In the genomic region with DNA sequence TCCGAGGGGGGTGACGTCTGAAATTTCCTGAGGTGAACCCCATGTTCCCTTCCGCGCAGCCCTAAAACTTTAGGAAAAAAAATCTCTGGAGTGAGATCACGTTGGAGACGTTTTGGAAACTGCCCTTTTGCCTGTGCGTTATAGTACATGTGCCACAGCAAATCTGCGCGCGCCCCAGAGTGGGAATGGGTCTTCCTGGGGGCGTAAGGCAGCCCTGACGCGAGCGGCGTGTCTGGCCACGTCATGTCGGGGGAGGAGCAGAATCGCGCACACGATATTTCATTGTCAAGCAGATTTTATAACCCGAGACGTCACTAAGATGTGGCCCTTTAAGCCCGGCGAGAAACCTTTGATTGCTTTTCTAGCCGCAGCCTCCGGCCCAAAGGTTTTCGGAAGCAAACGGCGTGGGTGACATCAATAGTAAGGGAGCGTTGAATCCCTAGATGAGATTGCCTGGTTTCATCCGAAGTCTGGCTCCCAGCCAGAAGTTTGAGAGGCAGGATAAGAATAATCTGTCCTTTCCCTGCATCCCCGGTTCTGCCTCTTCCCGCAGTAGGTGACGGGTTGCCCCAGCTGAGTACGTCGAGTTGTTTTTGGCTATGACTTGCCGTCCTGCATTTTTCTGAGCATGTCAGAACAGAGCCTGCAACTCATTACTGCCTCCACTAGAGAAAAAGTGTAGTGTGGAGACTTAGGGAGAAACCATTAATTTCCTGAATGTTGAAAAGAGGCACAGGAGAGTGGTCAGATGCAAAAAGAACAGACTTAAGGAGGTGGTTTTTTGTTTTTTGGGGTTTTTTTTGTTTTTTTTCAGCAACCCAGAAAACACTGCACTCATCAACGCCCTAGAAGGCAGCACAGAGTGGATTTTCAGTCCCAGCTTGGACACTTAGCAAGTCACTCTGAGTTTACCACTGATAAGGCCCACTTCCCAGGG, we compare ENCODE assay signal across 1 cellular context.
TF ChIP-seq lines count a peak whose summit lies in the region.

No MANE protein-coding gene starts in this region.

TF ChIP-seq in HEK293, 187 proteins besides CTCF, POLR2A, EP300 and RAD21 (continued from another document):
- TF ChIP-seq, protein P1, sequence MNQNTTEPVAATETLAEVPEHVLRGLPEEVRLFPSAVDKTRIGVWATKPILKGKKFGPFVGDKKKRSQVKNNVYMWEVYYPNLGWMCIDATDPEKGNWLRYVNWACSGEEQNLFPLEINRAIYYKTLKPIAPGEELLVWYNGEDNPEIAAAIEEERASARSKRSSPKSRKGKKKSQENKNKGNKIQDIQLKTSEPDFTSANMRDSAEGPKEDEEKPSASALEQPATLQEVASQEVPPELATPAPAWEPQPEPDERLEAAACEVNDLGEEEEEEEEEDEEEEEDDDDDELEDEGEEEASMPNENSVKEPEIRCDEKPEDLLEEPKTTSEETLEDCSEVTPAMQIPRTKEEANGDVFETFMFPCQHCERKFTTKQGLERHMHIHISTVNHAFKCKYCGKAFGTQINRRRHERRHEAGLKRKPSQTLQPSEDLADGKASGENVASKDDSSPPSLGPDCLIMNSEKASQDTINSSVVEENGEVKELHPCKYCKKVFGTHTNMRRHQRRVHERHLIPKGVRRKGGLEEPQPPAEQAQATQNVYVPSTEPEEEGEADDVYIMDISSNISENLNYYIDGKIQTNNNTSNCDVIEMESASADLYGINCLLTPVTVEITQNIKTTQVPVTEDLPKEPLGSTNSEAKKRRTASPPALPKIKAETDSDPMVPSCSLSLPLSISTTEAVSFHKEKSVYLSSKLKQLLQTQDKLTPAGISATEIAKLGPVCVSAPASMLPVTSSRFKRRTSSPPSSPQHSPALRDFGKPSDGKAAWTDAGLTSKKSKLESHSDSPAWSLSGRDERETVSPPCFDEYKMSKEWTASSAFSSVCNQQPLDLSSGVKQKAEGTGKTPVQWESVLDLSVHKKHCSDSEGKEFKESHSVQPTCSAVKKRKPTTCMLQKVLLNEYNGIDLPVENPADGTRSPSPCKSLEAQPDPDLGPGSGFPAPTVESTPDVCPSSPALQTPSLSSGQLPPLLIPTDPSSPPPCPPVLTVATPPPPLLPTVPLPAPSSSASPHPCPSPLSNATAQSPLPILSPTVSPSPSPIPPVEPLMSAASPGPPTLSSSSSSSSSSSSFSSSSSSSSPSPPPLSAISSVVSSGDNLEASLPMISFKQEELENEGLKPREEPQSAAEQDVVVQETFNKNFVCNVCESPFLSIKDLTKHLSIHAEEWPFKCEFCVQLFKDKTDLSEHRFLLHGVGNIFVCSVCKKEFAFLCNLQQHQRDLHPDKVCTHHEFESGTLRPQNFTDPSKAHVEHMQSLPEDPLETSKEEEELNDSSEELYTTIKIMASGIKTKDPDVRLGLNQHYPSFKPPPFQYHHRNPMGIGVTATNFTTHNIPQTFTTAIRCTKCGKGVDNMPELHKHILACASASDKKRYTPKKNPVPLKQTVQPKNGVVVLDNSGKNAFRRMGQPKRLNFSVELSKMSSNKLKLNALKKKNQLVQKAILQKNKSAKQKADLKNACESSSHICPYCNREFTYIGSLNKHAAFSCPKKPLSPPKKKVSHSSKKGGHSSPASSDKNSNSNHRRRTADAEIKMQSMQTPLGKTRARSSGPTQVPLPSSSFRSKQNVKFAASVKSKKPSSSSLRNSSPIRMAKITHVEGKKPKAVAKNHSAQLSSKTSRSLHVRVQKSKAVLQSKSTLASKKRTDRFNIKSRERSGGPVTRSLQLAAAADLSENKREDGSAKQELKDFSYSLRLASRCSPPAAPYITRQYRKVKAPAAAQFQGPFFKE (tag by site-specific recombination; IDR thresholded peaks at IDR 0.05; ENCODE audit: borderline replicate concordance): no peak
- TF ChIP-seq YY1 (tag by site-specific recombination; IDR thresholded peaks at IDR 0.05): no peak
- no peak for TF ChIP-seq WT1 (tag by site-specific recombination; IDR thresholded peaks at IDR 0.05)
- TF ChIP-seq, protein P2, sequence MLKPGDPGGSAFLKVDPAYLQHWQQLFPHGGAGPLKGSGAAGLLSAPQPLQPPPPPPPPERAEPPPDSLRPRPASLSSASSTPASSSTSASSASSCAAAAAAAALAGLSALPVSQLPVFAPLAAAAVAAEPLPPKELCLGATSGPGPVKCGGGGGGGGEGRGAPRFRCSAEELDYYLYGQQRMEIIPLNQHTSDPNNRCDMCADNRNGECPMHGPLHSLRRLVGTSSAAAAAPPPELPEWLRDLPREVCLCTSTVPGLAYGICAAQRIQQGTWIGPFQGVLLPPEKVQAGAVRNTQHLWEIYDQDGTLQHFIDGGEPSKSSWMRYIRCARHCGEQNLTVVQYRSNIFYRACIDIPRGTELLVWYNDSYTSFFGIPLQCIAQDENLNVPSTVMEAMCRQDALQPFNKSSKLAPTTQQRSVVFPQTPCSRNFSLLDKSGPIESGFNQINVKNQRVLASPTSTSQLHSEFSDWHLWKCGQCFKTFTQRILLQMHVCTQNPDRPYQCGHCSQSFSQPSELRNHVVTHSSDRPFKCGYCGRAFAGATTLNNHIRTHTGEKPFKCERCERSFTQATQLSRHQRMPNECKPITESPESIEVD (tag by site-specific recombination; IDR thresholded peaks at IDR 0.05): no peak
- no peak for TF ChIP-seq ZNF747 (tag by site-specific recombination; IDR thresholded peaks at IDR 0.05)
- peak; percentile 46 for TF ChIP-seq ZNF664 (tag by site-specific recombination; IDR thresholded peaks at IDR 0.05)
- TF ChIP-seq RBAK (tag by site-specific recombination; IDR thresholded peaks at IDR 0.05): no peak
- no peak for TF ChIP-seq ZXDB (tag by site-specific recombination; IDR thresholded peaks at IDR 0.05)
- no peak for TF ChIP-seq ZNF404 (tag by site-specific recombination; IDR thresholded peaks at IDR 0.05)
- TF ChIP-seq ZBTB21 (tag by site-specific recombination; IDR thresholded peaks at IDR 0.05): peak; percentile 98
- TF ChIP-seq ZNF114 (tag by site-specific recombination; IDR thresholded peaks at IDR 0.05): no peak
- TF ChIP-seq EGR2 (tag by site-specific recombination; IDR thresholded peaks at IDR 0.05; ENCODE audit: low read depth): peak; percentile 78
- TF ChIP-seq ZNF155 (tag by site-specific recombination; IDR thresholded peaks at IDR 0.05): no peak
- no peak for TF ChIP-seq ZNF548 (tag by site-specific recombination; IDR thresholded peaks at IDR 0.05)
- TF ChIP-seq ZNF521 (tag by site-specific recombination; IDR thresholded peaks at IDR 0.05): no peak
- TF ChIP-seq, protein P3, sequence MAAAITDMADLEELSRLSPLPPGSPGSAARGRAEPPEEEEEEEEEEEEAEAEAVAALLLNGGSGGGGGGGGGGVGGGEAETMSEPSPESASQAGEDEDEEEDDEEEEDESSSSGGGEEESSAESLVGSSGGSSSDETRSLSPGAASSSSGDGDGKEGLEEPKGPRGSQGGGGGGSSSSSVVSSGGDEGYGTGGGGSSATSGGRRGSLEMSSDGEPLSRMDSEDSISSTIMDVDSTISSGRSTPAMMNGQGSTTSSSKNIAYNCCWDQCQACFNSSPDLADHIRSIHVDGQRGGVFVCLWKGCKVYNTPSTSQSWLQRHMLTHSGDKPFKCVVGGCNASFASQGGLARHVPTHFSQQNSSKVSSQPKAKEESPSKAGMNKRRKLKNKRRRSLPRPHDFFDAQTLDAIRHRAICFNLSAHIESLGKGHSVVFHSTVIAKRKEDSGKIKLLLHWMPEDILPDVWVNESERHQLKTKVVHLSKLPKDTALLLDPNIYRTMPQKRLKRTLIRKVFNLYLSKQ (tag by site-specific recombination; IDR thresholded peaks at IDR 0.05; ENCODE audit: borderline replicate concordance): no peak
- TF ChIP-seq ZNF157 (tag by site-specific recombination; IDR thresholded peaks at IDR 0.05): no peak
- TF ChIP-seq MEIS1 (CRISPR knock-in tag; IDR thresholded peaks at IDR 0.05; ENCODE audit: borderline replicate concordance): no peak
- no peak for TF ChIP-seq ZNF169 (tag by site-specific recombination; IDR thresholded peaks at IDR 0.05)
- TF ChIP-seq ZFP69B (tag by site-specific recombination; IDR thresholded peaks at IDR 0.05): no peak
- no peak for TF ChIP-seq ZNF777 (tag by site-specific recombination; IDR thresholded peaks at IDR 0.05; ENCODE audit: borderline replicate concordance)
- no peak for TF ChIP-seq ZNF792 (tag by site-specific recombination; IDR thresholded peaks at IDR 0.05)
- TF ChIP-seq ZNF302 (tag by site-specific recombination; IDR thresholded peaks at IDR 0.05; ENCODE audit: low read depth): no peak
- TF ChIP-seq, protein P4, sequence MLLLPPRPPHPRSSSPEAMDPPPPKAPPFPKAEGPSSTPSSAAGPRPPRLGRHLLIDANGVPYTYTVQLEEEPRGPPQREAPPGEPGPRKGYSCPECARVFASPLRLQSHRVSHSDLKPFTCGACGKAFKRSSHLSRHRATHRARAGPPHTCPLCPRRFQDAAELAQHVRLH (tag by site-specific recombination; IDR thresholded peaks at IDR 0.05): no peak
- no peak for TF ChIP-seq ZNF560 (tag by site-specific recombination; IDR thresholded peaks at IDR 0.05; ENCODE audit: borderline replicate concordance)
- no peak for TF ChIP-seq BCL11B (tag by site-specific recombination; IDR thresholded peaks at IDR 0.05; ENCODE audit: low read depth)
- TF ChIP-seq, protein P5, sequence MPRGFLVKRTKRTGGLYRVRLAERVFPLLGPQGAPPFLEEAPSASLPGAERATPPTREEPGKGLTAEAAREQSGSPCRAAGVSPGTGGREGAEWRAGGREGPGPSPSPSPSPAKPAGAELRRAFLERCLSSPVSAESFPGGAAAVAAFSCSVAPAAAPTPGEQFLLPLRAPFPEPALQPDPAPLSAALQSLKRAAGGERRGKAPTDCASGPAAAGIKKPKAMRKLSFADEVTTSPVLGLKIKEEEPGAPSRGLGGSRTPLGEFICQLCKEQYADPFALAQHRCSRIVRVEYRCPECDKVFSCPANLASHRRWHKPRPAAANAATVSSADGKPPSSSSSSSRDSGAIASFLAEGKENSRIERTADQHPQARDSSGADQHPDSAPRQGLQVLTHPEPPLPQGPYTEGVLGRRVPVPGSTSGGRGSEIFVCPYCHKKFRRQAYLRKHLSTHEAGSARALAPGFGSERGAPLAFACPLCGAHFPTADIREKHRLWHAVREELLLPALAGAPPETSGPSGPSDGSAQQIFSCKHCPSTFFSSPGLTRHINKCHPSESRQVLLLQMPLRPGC (tag by site-specific recombination; IDR thresholded peaks at IDR 0.05): no peak
- TF ChIP-seq ZNF146 (tag by site-specific recombination; IDR thresholded peaks at IDR 0.05): no peak
- no peak for TF ChIP-seq ZNF843 (tag by site-specific recombination; IDR thresholded peaks at IDR 0.05)
- TF ChIP-seq ZNF701 (tag by site-specific recombination; IDR thresholded peaks at IDR 0.05): no peak
- TF ChIP-seq ZNF366 (tag by site-specific recombination; conservative IDR thresholded peaks at IDR 0.05): peak; percentile 75
- TF ChIP-seq BCL11A (tag by site-specific recombination; IDR thresholded peaks at IDR 0.05; ENCODE audit: low read depth): no peak
- peak; percentile 75; the same call in 1 of the 2 replicates for TF ChIP-seq IKZF3 (tag by site-specific recombination; IDR thresholded peaks at IDR 0.05)
- no peak for TF ChIP-seq ZNF433 (tag by site-specific recombination; IDR thresholded peaks at IDR 0.05; ENCODE audit: low read depth)
- TF ChIP-seq ZFHX2 (tag by site-specific recombination; conservative IDR thresholded peaks at IDR 0.05): peak; percentile 89
- no peak for TF ChIP-seq ZNF658 (tag by site-specific recombination; IDR thresholded peaks at IDR 0.05)
- TF ChIP-seq, protein P6, sequence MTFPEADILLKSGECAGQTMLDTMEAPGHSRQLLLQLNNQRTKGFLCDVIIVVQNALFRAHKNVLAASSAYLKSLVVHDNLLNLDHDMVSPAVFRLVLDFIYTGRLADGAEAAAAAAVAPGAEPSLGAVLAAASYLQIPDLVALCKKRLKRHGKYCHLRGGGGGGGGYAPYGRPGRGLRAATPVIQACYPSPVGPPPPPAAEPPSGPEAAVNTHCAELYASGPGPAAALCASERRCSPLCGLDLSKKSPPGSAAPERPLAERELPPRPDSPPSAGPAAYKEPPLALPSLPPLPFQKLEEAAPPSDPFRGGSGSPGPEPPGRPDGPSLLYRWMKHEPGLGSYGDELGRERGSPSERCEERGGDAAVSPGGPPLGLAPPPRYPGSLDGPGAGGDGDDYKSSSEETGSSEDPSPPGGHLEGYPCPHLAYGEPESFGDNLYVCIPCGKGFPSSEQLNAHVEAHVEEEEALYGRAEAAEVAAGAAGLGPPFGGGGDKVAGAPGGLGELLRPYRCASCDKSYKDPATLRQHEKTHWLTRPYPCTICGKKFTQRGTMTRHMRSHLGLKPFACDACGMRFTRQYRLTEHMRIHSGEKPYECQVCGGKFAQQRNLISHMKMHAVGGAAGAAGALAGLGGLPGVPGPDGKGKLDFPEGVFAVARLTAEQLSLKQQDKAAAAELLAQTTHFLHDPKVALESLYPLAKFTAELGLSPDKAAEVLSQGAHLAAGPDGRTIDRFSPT (tag by site-specific recombination; IDR thresholded peaks at IDR 0.05): peak; percentile 60; the same call in 1 of the 2 replicates
- TF ChIP-seq ZNF837 (tag by site-specific recombination; IDR thresholded peaks at IDR 0.05): no peak
- TF ChIP-seq ZNF174 (tag by site-specific recombination; IDR thresholded peaks at IDR 0.05): no peak
- peak; percentile 60 for TF ChIP-seq ZEB2 (tag by site-specific recombination; IDR thresholded peaks at IDR 0.05)
